In genomic region chr19:29999490-29999889, GRCh38 we compare ENCODE assay signal across 21 cellular contexts. TPM values are rescaled to one million over a fixed set of nuclear protein-coding genes. Genes with fewer than 3 reads are reported as not detected.
DNase-seq lines count a peak whose midpoint lies in the region; ATAC-seq, FAIRE-seq and TF ChIP-seq lines count a peak whose summit lies in the region.
"Had no signal": no experiment of that assay in that cellular context is flagged by ENCODE, and none has a peak within 500 bp of the region (broad histone marks: within the 10 kb centered on the region; RNA-seq: fewer than 3 reads in every experiment).

No MANE protein-coding gene starts in this region.

- H3K4me1 ChIP-seq in A549 (no peaks in the 10 kb centered on the region), body of pancreas (no peaks in the 10 kb centered on the region)
- peaks cover 6% of the 10 kb centered on the region for H3K4me1 ChIP-seq in CD4-positive, CD25-positive, alpha-beta regulatory T cell (ENCODE audit: control insufficient read depth, insufficient read depth, low read length, poor library complexity, severe bottlenecking)

- in situ Hi-C loops in G401 (cut with HindIII; ENCODE audit: low sequenced_read_pairs), result no loop called here

- H3K27ac Mint-ChIP-seq in CD4-positive, CD25-positive, alpha-beta regulatory T cell, result peak overlapping the region in 2 of 3 donors; percentile 22 to 42
- H3K27ac Mint-ChIP-seq: B cell had no signal

- TF ChIP-seq POLR2A in A549 (IDR thresholded peaks at IDR 0.05; ENCODE audit: low read length) (no peak), body of pancreas (IDR thresholded peaks at IDR 0.05) (no peak)

- WGBS in A549 (ENCODE audit: missing lambda C conversion rate), result 89% methylated on average over 3 of the region's 3 CpGs
- 85 to 94% methylated on average over 3 of the region's 3 CpGs for WGBS in body of pancreas, 2 donors

- no peak for DNase-seq in A549 (ENCODE audit: low read depth in 1 of 2, low spot score in 1 of 2)
- DNase-seq in CD4-positive, CD25-positive, alpha-beta regulatory T cell, result no peak
- DNase-seq in GM18507 (ENCODE audit: extremely low spot score, insufficient read length, low read depth), result no peak
- peak; percentile 23 for DNase-seq in MV-4-11 (lab: John Stamatoyannopoulos, UW)
- no peak for DNase-seq in G401 (ENCODE audit: low spot score)
- DNase-seq in body of pancreas, result no peak
- no peak for DNase-seq in activated CD4-positive, alpha-beta T cell treated with anti-CD3 and anti-CD28 coated beads for 1 hour
- DNase-seq: 8988T; AML-193; CD4-positive, alpha-beta memory T cell; CD8-positive, alpha-beta memory T cell; COR-L47; DMS79 treated with DMSO at 0.1 percent for 48 hours; GDM1 had no signal

- POLR2A ChIA-PET in A549 (lab: Yijun Ruan, JAX), result no interaction called here

- H3K36me3 ChIP-seq in CD4-positive, CD25-positive, alpha-beta regulatory T cell (ENCODE audit: control insufficient read depth, insufficient read depth, low read length), result peaks cover 18% of the 10 kb centered on the region
- H3K36me3 ChIP-seq in body of pancreas (replicated peaks in 1 of 2; ENCODE audit: insufficient read depth in 1 of 2, low read depth in 2 of 2), result no peaks in the 10 kb centered on the region

- peak overlapping the region in 2 of 4 donors; percentile 11 to 34 for H3K4me3 Mint-ChIP-seq in CD4-positive, CD25-positive, alpha-beta regulatory T cell
- H3K4me3 Mint-ChIP-seq: B cell had no signal

- FAIRE-seq in A549 (lab: Jason Lieb, UNC) (peak; percentile 96), GM18507 (lab: Jason Lieb, UNC) (peak; percentile 42)
- FAIRE-seq: GM12878, GM12892, GM19239 had no signal

- no peak for TF ChIP-seq EP300 in A549 (IDR thresholded peaks at IDR 0.05)

- peaks cover 49% of the 10 kb centered on the region for H3K36me3 Mint-ChIP-seq in CD4-positive, CD25-positive, alpha-beta regulatory T cell

- TF ChIP-seq CTCF in A549 (IDR thresholded peaks at IDR 0.05), result no peak
- TF ChIP-seq CTCF in body of pancreas (IDR thresholded peaks at IDR 0.05), result no peak

- H3K9me3 ChIP-seq in A549, result peaks cover 34% of the 10 kb centered on the region
- H3K9me3 ChIP-seq in CD4-positive, CD25-positive, alpha-beta regulatory T cell (ENCODE audit: control insufficient read depth in 2 of 2, low read length in 2 of 2), result peaks cover 0 to 3% of the 10 kb centered on the region in 2 experiments
- no peaks in the 10 kb centered on the region for H3K9me3 ChIP-seq in body of pancreas

- no peak overlapping the region for H3K4me2 ChIP-seq in A549

- no peaks in the 10 kb centered on the region for H3K27me3 ChIP-seq in CD4-positive, CD25-positive, alpha-beta regulatory T cell (ENCODE audit: control insufficient read depth, insufficient read depth, low read length)
- H3K27me3 ChIP-seq in body of pancreas, result no peaks in the 10 kb centered on the region
- H3K27me3 ChIP-seq: BLaER1 treated with 17β-estradiol and CSF1 and Interleukin-3, amounts not matched to agents 10 nM and 100 nM had no signal

- ATAC-seq in A549 (no peak), esophagus mucosa (no peak), body of pancreas (no peak)
- no peak for ATAC-seq in CD4-positive, CD25-positive, alpha-beta regulatory T cell (ENCODE audit: low read depth in 2 of 2)
- ATAC-seq: GM12878 had no signal

- intact Hi-C loops in body of pancreas (cut with DNase I), result no loop called here

- H3K9me3 Mint-ChIP-seq in CD4-positive, CD25-positive, alpha-beta regulatory T cell, result peaks cover 0 to 17% (median 5%) of the 10 kb centered on the region in 7 donors

- TF ChIP-seq RAD21 in A549 (conservative IDR thresholded peaks at IDR 0.05 in 1 of 2, IDR thresholded peaks at IDR 0.05 in 1 of 2), result no peak

- CTCF ChIA-PET in A549 (lab: Yijun Ruan, JAX), result interaction anchor here (0.6 kb wide), 1 partner anchor 693 kb away, joined by 3 read pairs; no protein-coding TSS in a partner anchor

- no peak overlapping the region for H3K4me3 ChIP-seq in A549
- H3K4me3 ChIP-seq in CD4-positive, CD25-positive, alpha-beta regulatory T cell (ENCODE audit: low read depth, low read length), result no peak overlapping the region
- no peak overlapping the region for H3K4me3 ChIP-seq in body of pancreas
- H3K4me3 ChIP-seq: BLaER1 treated with 17β-estradiol and CSF1 and Interleukin-3, amounts not matched to agents 10 nM and 100 nM; GM12878 had no signal

- H3K27ac ChIP-seq in A549 (no peak overlapping the region), body of pancreas (no peak overlapping the region)
- H3K27ac ChIP-seq in CD4-positive, CD25-positive, alpha-beta regulatory T cell (ENCODE audit: insufficient read depth, low read length, poor library complexity, severe bottlenecking), result no peak overlapping the region
- H3K27ac ChIP-seq: BLaER1 treated with 17β-estradiol and CSF1 and Interleukin-3, amounts not matched to agents 10 nM and 100 nM; C4-2B had no signal

- H3K4me1 Mint-ChIP-seq in CD4-positive, CD25-positive, alpha-beta regulatory T cell, result peaks cover 56 to 82% (median 64%) of the 10 kb centered on the region in 4 donors

- no peaks in the 10 kb centered on the region for H3K27me3 Mint-ChIP-seq in CD4-positive, CD25-positive, alpha-beta regulatory T cell
- H3K27me3 Mint-ChIP-seq: B cell; CD4-positive, alpha-beta memory T cell; CD8-positive, alpha-beta memory T cell had no signal

TF ChIP-seq in A549, 52 proteins besides CTCF, POLR2A, EP300 and RAD21 (continues in another document):
- TF ChIP-seq NR3C1 (IDR thresholded peaks at IDR 0.05) (no peak), HOXB13 (CRISPR knock-in tag; IDR thresholded peaks at IDR 0.05; ENCODE audit: low read depth) (no peak), GATA3 (IDR thresholded peaks at IDR 0.05; ENCODE audit: borderline replicate concordance) (no peak), ESRRA (IDR thresholded peaks at IDR 0.05; ENCODE audit: borderline replicate concordance, low read length) (no peak), NPAS2 (CRISPR knock-in tag; IDR thresholded peaks at IDR 0.05; ENCODE audit: borderline replicate concordance) (no peak), HOXB5 (CRISPR knock-in tag; IDR thresholded peaks at IDR 0.05) (no peak), CBX8 (IDR thresholded peaks at IDR 0.05) (no peak), PHF8 (IDR thresholded peaks at IDR 0.05; ENCODE audit: borderline replicate concordance, low read depth) (no peak), BCL3 (IDR thresholded peaks at IDR 0.05) (no peak), BHLHE40 (IDR thresholded peaks at IDR 0.05; ENCODE audit: low read depth, low read length) (no peak), EHF (CRISPR knock-in tag; IDR thresholded peaks at IDR 0.05) (no peak), NFE2L2 (conservative IDR thresholded peaks at IDR 0.05; ENCODE audit: low read length) (no peak), MAZ (IDR thresholded peaks at IDR 0.05; ENCODE audit: borderline replicate concordance, low read depth, low read length) (no peak), USF2 (IDR thresholded peaks at IDR 0.05) (no peak), PBX3 (IDR thresholded peaks at IDR 0.05) (no peak), SMC3 (IDR thresholded peaks at IDR 0.05) (no peak)
- TF ChIP-seq, protein P1, sequence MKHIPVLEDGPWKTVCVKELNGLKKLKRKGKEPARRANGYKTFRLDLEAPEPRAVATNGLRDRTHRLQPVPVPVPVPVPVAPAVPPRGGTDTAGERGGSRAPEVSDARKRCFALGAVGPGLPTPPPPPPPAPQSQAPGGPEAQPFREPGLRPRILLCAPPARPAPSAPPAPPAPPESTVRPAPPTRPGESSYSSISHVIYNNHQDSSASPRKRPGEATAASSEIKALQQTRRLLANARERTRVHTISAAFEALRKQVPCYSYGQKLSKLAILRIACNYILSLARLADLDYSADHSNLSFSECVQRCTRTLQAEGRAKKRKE (CRISPR knock-in tag; IDR thresholded peaks at IDR 0.05; ENCODE audit: low read depth), result no peak

RNA-seq across cellular contexts. Expression of gene URI1, which starts 57.5 kb away (rescaled TPM):
- polyA plus RNA-seq in A549 (2011; rRNA removed) (157 and 228 TPM in 2 replicates), A549 (2017; fragmentation: RNase III; extraction: RNeasy Plus Mini Kit Qiagen cat#74134 plus additional on column Dnase treatment) (116 to 125 TPM (median 119 TPM) in 3 replicates)
- polyA plus RNA-seq in A549 (2012; cell fraction: cytosol; rRNA removed), result 49.3 and 63.3 TPM in 2 replicates
- polyA plus RNA-seq in A549 (2012; cell fraction: nucleus; rRNA removed), result 13.8 and 26.8 TPM in 2 replicates
- 112 and 125 TPM in 2 replicates for polyA minus RNA-seq in A549 (2011; rRNA and poly(A)+ RNA removed)
- total RNA-seq in CD4-positive, CD25-positive, alpha-beta regulatory T cell, result 60.8 TPM
- 10 to 100 TPM; 11.9 to 31.2 (median 18.0) TPM for polyA plus RNA-seq in CD4-positive, CD25-positive, alpha-beta regulatory T cell
- 56.5 and 73.2 TPM in 2 replicates for total RNA-seq in G401 (2014; rRNA removed; shearing (Covaris generic))
- total RNA-seq in esophagus mucosa (32.4 TPM), body of pancreas (10 to 100 TPM; 38.2 to 60.7 TPM)
